1 cellular context compared by ENCODE assay signal in the genomic region with DNA sequence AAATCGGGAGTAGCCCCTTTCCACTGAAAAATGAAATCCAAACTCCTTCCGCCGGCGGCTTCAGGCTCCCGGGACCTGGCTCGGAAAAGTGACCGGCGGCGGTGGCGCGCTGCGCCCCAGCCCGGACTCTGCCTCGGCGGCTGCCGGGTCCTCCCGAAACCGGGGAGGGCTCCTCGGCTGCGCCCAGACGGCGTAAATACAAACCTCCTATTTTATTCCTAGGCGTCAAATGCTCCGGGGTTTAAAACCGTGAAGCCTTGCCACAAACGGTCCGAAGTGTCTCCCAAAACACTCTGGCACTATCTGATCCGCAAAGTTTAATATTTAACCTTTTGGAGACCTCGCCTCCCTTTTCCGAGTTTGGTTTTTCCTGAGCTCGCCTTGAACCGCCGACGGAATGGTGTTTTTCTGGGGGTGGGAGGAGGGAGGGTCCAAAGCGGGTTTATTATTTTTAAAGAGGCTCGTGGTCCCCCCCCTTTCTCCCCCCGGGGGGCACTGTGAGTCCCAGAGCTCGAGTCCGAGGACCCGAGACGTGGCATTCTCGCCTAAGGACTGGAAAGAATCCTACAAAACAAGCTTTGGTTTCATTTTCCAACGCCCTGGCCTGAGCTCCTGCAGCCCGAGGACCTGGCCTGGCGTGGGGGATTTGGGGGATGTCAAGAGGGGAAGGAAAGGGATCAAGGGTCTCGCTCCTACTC.
TF ChIP-seq lines count a peak whose summit lies in the region.

No MANE protein-coding gene starts in this region.

TF ChIP-seq in GM12878, 131 proteins besides CTCF, POLR2A, EP300 and RAD21 (continued from another document):
- TF ChIP-seq, protein P1, sequence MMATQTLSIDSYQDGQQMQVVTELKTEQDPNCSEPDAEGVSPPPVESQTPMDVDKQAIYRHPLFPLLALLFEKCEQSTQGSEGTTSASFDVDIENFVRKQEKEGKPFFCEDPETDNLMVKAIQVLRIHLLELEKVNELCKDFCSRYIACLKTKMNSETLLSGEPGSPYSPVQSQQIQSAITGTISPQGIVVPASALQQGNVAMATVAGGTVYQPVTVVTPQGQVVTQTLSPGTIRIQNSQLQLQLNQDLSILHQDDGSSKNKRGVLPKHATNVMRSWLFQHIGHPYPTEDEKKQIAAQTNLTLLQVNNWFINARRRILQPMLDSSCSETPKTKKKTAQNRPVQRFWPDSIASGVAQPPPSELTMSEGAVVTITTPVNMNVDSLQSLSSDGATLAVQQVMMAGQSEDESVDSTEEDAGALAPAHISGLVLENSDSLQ (IDR thresholded peaks at IDR 0.05), result no peak
- TF ChIP-seq CREB1 (IDR thresholded peaks at IDR 0.05; ENCODE audit: low read depth), result no peak
- TF ChIP-seq CHD2 (IDR thresholded peaks at IDR 0.05; ENCODE audit: borderline replicate concordance, low read depth, low read length), result no peak
- TF ChIP-seq, protein P2, sequence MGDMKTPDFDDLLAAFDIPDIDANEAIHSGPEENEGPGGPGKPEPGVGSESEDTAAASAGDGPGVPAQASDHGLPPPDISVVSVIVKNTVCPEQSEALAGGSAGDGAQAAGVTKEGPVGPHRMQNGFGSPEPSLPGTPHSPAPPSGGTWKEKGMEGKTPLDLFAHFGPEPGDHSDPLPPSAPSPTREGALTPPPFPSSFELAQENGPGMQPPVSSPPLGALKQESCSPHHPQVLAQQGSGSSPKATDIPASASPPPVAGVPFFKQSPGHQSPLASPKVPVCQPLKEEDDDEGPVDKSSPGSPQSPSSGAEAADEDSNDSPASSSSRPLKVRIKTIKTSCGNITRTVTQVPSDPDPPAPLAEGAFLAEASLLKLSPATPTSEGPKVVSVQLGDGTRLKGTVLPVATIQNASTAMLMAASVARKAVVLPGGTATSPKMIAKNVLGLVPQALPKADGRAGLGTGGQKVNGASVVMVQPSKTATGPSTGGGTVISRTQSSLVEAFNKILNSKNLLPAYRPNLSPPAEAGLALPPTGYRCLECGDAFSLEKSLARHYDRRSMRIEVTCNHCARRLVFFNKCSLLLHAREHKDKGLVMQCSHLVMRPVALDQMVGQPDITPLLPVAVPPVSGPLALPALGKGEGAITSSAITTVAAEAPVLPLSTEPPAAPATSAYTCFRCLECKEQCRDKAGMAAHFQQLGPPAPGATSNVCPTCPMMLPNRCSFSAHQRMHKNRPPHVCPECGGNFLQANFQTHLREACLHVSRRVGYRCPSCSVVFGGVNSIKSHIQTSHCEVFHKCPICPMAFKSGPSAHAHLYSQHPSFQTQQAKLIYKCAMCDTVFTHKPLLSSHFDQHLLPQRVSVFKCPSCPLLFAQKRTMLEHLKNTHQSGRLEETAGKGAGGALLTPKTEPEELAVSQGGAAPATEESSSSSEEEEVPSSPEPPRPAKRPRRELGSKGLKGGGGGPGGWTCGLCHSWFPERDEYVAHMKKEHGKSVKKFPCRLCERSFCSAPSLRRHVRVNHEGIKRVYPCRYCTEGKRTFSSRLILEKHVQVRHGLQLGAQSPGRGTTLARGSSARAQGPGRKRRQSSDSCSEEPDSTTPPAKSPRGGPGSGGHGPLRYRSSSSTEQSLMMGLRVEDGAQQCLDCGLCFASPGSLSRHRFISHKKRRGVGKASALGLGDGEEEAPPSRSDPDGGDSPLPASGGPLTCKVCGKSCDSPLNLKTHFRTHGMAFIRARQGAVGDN (IDR thresholded peaks at IDR 0.05), result no peak
- TF ChIP-seq MEF2B (IDR thresholded peaks at IDR 0.05; ENCODE audit: partially characterized antibody, poor library complexity, severe bottlenecking), result no peak
- no peak for TF ChIP-seq ZNF622 (IDR thresholded peaks at IDR 0.05)
- TF ChIP-seq TCF3 (IDR thresholded peaks at IDR 0.05; ENCODE audit: borderline replicate concordance, insufficient read depth, low read depth, low read length), result no peak
- TF ChIP-seq POLR2AphosphoS2 (IDR thresholded peaks at IDR 0.05; ENCODE audit: low read depth, low read length), result no peak
- TF ChIP-seq KDM1A (IDR thresholded peaks at IDR 0.05; ENCODE audit: borderline replicate concordance), result no peak
